ENCODE assay signal across 8 cellular contexts in the genomic region with DNA sequence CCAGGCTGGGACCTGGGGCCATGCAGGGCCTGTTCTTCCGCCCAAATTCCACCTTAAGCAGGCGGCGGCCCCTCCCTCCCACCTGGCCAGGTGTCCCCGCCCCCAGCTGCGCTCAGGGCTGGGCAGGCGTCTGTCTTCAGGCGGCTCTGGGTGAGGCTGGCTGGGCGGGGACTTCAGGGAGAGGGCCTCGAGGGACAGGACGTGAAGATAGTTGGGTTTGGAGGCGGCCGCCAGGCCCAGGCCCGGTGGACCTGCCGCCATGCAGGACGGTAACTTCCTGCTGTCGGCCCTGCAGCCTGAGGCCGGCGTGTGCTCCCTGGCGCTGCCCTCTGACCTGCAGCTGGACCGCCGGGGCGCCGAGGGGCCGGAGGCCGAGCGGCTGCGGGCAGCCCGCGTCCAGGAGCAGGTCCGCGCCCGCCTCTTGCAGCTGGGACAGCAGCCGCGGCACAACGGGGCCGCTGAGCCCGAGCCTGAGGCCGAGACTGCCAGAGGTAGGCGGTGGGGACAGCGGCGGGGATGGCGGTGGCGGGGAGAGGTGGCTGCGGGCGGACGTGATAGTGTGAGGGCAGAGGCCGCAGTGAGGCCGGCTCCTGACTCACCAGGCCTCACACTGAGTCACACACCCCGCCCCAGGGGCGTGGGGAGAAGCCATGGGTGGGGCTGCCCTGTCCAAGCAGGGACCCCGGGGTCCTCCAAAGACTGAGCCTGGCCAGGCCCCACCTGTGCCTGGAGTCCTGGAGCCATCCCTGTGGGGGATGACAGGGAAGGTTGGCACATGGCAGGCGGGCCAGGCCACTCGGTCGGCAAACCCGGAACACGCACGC. TPM values are rescaled to one million over a fixed set of nuclear protein-coding genes. Genes with fewer than 3 reads are reported as not detected.
DNase-seq lines count a peak whose midpoint lies in the region; ATAC-seq and TF ChIP-seq lines count a peak whose summit lies in the region.

A gene with protein sequence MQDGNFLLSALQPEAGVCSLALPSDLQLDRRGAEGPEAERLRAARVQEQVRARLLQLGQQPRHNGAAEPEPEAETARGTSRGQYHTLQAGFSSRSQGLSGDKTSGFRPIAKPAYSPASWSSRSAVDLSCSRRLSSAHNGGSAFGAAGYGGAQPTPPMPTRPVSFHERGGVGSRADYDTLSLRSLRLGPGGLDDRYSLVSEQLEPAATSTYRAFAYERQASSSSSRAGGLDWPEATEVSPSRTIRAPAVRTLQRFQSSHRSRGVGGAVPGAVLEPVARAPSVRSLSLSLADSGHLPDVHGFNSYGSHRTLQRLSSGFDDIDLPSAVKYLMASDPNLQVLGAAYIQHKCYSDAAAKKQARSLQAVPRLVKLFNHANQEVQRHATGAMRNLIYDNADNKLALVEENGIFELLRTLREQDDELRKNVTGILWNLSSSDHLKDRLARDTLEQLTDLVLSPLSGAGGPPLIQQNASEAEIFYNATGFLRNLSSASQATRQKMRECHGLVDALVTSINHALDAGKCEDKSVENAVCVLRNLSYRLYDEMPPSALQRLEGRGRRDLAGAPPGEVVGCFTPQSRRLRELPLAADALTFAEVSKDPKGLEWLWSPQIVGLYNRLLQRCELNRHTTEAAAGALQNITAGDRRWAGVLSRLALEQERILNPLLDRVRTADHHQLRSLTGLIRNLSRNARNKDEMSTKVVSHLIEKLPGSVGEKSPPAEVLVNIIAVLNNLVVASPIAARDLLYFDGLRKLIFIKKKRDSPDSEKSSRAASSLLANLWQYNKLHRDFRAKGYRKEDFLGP (plus strand): TSS at position 176 of the 824 bp plus-strand sequence. CDS start 84 bp downstream, at position 260.

- peak; percentile 89 to 94 for ATAC-seq in lower lobe of right lung

- no peaks in the 10 kb centered on the region for H3K27me3 ChIP-seq in HUES48 (ENCODE audit: control insufficient read depth, insufficient read depth, low read length)
- no peaks in the 10 kb centered on the region for H3K27me3 ChIP-seq in lower lobe of right lung (ENCODE audit: low read depth)

- H3K4me3 ChIP-seq in HUES48 (ENCODE audit: low read depth, low read length) (peak within 1 kb of the TSS; percentile 63), lower lobe of right lung (peak within 1 kb of the TSS; percentile 55)

- TF ChIP-seq CTCF in MCF 10A (IDR thresholded peaks at IDR 0.05; ENCODE audit: unreplicated experiment) (no peak), lower lobe of right lung (IDR thresholded peaks at IDR 0.05) (no peak)

- H3K27ac ChIP-seq in HUES48 (ENCODE audit: low read depth, low read length), result no peak within 1 kb of the TSS
- peak within 1 kb of the TSS; percentile 64 for H3K27ac ChIP-seq in lower lobe of right lung

- TSS peak; percentile 91 for BruUV-seq in MCF 10A (replicated peaks; lab: Mats Ljungman, UMichigan)

- peak within 1 kb of the TSS; percentile 40; the same call in 1 of the 2 replicates for H3K9ac ChIP-seq in HUES48 (ENCODE audit: low read depth, low read length)

- DNase-seq in A172 (ENCODE audit: low spot score) (peak; percentile 83), MCF 10A (ENCODE audit: unreplicated experiment) (peak; percentile 94), lower lobe of right lung (peak; percentile 91), SIG-M5 (lab: John Stamatoyannopoulos, UW) (no peak), activated T-cell treated with anti-CD3 and anti-CD28 coated beads for 4 hours (no peak), AML-193 (lab: John Stamatoyannopoulos, UW) (no peak)
- DNase-seq in activated effector memory CD4-positive, alpha-beta T cell treated with anti-CD3 and anti-CD28 coated beads, Interleukin-2, amount 50 U/mL, for 16 hours, result no peak

- H3K4me3 Mint-ChIP-seq in MCF 10A (ENCODE audit: unreplicated experiment), result peak within 1 kb of the TSS; percentile 96

- no peaks in the 10 kb centered on the region for H3K27me3 Mint-ChIP-seq in MCF 10A (ENCODE audit: insufficient read depth, unreplicated experiment)

- H3K4me1 ChIP-seq in HUES48 (ENCODE audit: control insufficient read depth, insufficient read depth, low read length), result peaks cover 5% of the 10 kb centered on the region
- peaks cover 24% of the 10 kb centered on the region for H3K4me1 ChIP-seq in lower lobe of right lung

- H3K9me3 Mint-ChIP-seq in MCF 10A (ENCODE audit: unreplicated experiment), result no peaks in the 10 kb centered on the region

- peaks cover 9% of the 10 kb centered on the region; the same call in 1 of the 2 replicates for H3K36me3 ChIP-seq in HUES48 (ENCODE audit: control insufficient read depth, insufficient read depth, low read length)
- H3K36me3 ChIP-seq in lower lobe of right lung, result no peaks in the 10 kb centered on the region

- H3K27ac Mint-ChIP-seq in MCF 10A (ENCODE audit: low read depth, unreplicated experiment), result peak within 1 kb of the TSS; percentile 94

- H3K9me3 ChIP-seq in HUES48 (ENCODE audit: control insufficient read depth, insufficient read depth, low read length) (no peaks in the 10 kb centered on the region), lower lobe of right lung (no peaks in the 10 kb centered on the region)

- peaks cover 19% of the 10 kb centered on the region for H3K4me1 Mint-ChIP-seq in MCF 10A (ENCODE audit: insufficient read depth, unreplicated experiment)

- H3K36me3 Mint-ChIP-seq in MCF 10A (ENCODE audit: insufficient read depth, unreplicated experiment), result peaks cover 40% of the 10 kb centered on the region

- intact Hi-C loops in MCF 10A (cut with micrococcal nuclease) (loop anchor here (1.0 to 5.0 kb wide), 2 partner anchors 54 to 123 kb away; no protein-coding TSS in a partner anchor), lower lobe of right lung (cut with DNase I) (no loop called here)

- CTCF ChIA-PET in MCF 10A (lab: Yijun Ruan, JAX), result interaction anchor here (0.6 to 1.0 kb wide), 3 partner anchors 54 to 125 kb away, joined by 3 read pairs; no protein-coding TSS in a partner anchor

- POLR2A ChIA-PET in MCF 10A (lab: Yijun Ruan, JAX), result interaction anchor here (0.6 to 2.7 kb wide), 24 partner anchors 13 to 301 kb away, joined by 3 to 33 read pairs (median 5); a partner anchor contains a TSS

RNA-seq across cellular contexts. Expression of the gene that starts here (rescaled TPM):
- total RNA-seq in A172 (2014; rRNA removed; shearing (Covaris generic)), result 39.8 and 44.0 TPM in 2 replicates
- total RNA-seq in MCF 10A (2022) (129 and 177 TPM in 2 replicates), lower lobe of right lung (23.1 TPM)

Comparison
In these comparisons a context has a peak if more than half of its experiments do, and no peak if none do; other contexts are left out.
1. DNase-seq: peak in A172 (single experiment), MCF 10A (single experiment) and lower lobe of right lung (single experiment); none in SIG-M5 (single experiment), activated T-cell treated with anti-CD3 and anti-CD28 coated beads for 4 hours (single experiment), activated effector memory CD4-positive, alpha-beta T cell treated with anti-CD3 and anti-CD28 coated beads, Interleukin-2, amount 50 U/mL, for 16 hours (single experiment) and AML-193 (0 of 2).